Comparison of ENCODE assay signal across 1 cellular context in genomic region chr21:31780944-31781343, GRCh38.
A peak's percentile ranks its signal among the peaks of the same experiment; 100 is the strongest.
TF ChIP-seq lines count a peak whose summit lies in the region.

No MANE protein-coding gene starts in this region.

TF ChIP-seq in HepG2, 621 proteins besides CTCF, POLR2A, EP300 and RAD21:
- TF ChIP-seq ZNF20 (CRISPR knock-in tag; IDR thresholded peaks at IDR 0.05), result no peak
- TF ChIP-seq CBX2 (IDR thresholded peaks at IDR 0.05; ENCODE audit: low read depth, low read length), result no peak
- no peak for TF ChIP-seq CBX2 (CRISPR knock-in tag; IDR thresholded peaks at IDR 0.05; ENCODE audit: low read depth)
- TF ChIP-seq TEF (CRISPR knock-in tag; IDR thresholded peaks at IDR 0.05), result no peak
- no peak for TF ChIP-seq TOE1 (CRISPR knock-in tag; IDR thresholded peaks at IDR 0.05)
- no peak for TF ChIP-seq ZSCAN9 (CRISPR knock-in tag; IDR thresholded peaks at IDR 0.05; ENCODE audit: borderline replicate concordance)
- peak; percentile 60 for TF ChIP-seq STAG1 (CRISPR knock-in tag; IDR thresholded peaks at IDR 0.05)
